ENCODE assay signal across 1 cellular context in the genomic region with DNA sequence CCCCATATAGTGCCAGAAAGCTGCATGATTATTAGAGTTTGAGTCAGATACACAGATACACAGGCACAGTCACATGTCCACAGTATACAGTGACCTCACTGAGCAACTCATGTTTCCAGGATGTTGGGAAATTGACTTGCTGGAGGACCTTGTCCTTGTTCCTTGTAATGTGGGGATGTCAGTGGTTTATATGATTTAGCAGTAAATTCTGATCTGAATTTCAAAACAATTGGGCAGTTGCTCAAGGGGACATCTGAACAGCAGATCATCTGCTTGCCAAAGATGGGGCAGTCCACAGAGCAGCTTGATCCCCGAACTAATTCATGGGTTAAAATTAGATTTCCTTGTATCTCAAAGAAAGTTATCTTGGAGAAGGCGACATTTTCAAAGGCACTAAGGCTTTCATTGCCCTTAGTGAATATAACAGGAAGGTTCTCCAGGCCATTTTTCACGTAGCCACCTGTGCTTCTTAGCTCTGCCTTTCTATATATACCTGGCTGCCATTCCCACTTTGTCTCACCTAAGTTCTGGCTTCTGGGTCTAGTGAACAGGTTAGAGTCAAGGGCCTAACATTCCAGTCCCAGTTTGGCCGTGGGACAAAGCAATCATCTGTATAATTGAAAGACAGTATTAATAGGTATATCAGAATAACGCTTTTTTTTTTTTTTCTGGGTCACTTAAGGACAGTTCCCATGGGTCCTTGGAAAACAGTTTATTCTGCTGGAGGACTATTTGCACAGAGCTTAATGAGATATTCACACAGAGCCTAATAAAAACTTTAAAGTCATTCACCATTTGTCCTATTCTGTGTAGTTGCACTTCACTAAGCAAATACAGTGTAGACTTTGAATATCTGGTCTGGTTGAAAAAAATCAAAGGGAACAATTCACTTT.
TF ChIP-seq lines count a peak whose summit lies in the region.

No MANE protein-coding gene starts in this region.

TF ChIP-seq in HepG2, 621 proteins besides CTCF, POLR2A, EP300 and RAD21 (continued from another document and continues in another):
- TF ChIP-seq IRF2 (CRISPR knock-in tag; IDR thresholded peaks at IDR 0.05) (peak; percentile 90), ZNF562 (CRISPR knock-in tag; IDR thresholded peaks at IDR 0.05; ENCODE audit: borderline replicate concordance) (no peak), FOXA3 (CRISPR knock-in tag; IDR thresholded peaks at IDR 0.05) (peak; percentile 78), ZNF234 (CRISPR knock-in tag; conservative IDR thresholded peaks at IDR 0.05) (no peak), TRIM24 (CRISPR knock-in tag; IDR thresholded peaks at IDR 0.05) (peak; percentile 51; the same call in 1 of the 2 replicates), RNF2 (conservative IDR thresholded peaks at IDR 0.05; ENCODE audit: low read depth) (peak; percentile 22; the same call in 1 of the 2 replicates), PITX1 (CRISPR knock-in tag; IDR thresholded peaks at IDR 0.05) (peak; percentile 80; the same call in 1 of the 2 replicates), ONECUT2 (CRISPR knock-in tag; IDR thresholded peaks at IDR 0.05) (0 out of 2 replicates have a peak, but pooled peaks have one; percentile 19), SALL2 (CRISPR knock-in tag; IDR thresholded peaks at IDR 0.05) (peak; percentile 67; the same call in 1 of the 2 replicates), MYNN (CRISPR knock-in tag; IDR thresholded peaks at IDR 0.05; ENCODE audit: low read depth) (no peak), ZNF136 (CRISPR knock-in tag; IDR thresholded peaks at IDR 0.05; ENCODE audit: low read depth) (no peak; the same call in 1 of the 2 replicates), ZNF747 (CRISPR knock-in tag; IDR thresholded peaks at IDR 0.05; ENCODE audit: borderline replicate concordance) (no peak), FOXA1 (IDR thresholded peaks at IDR 0.05) (no peak), FOXA1 (CRISPR knock-in tag; IDR thresholded peaks at IDR 0.05) (peak; percentile 80), ZNF790 (CRISPR knock-in tag; IDR thresholded peaks at IDR 0.05; ENCODE audit: borderline replicate concordance) (no peak), ETV5 (CRISPR knock-in tag; IDR thresholded peaks at IDR 0.05; ENCODE audit: borderline replicate concordance) (peak; percentile 90), HDAC1 (CRISPR knock-in tag; IDR thresholded peaks at IDR 0.05) (0 out of 2 replicates have a peak, but pooled peaks have one; percentile 41), ATAD3A (CRISPR knock-in tag; IDR thresholded peaks at IDR 0.05) (no peak), KMT2A (CRISPR knock-in tag; IDR thresholded peaks at IDR 0.05) (no peak; the same call in 1 of the 2 replicates), ZNF44 (CRISPR knock-in tag; IDR thresholded peaks at IDR 0.05) (no peak), SYNCRIP (IDR thresholded peaks at IDR 0.05; ENCODE audit: insufficient read depth, low read depth, low read length) (no peak), ZNF644 (CRISPR knock-in tag; IDR thresholded peaks at IDR 0.05; ENCODE audit: low read depth) (0 out of 2 replicates have a peak, but pooled peaks have one; percentile 46), SOX13 (IDR thresholded peaks at IDR 0.05) (0 out of 2 replicates have a peak, but pooled peaks have one; percentile 28), SOX13 (CRISPR knock-in tag; conservative IDR thresholded peaks at IDR 0.05 in 1 of 2, IDR thresholded peaks at IDR 0.05 in 1 of 2) (peak in 1 of 2 experiments; percentile 73; a peak in 2 of 4 replicates), ZNF607 (CRISPR knock-in tag; IDR thresholded peaks at IDR 0.05; ENCODE audit: borderline replicate concordance) (no peak; the same call in 1 of the 2 replicates), SRY (CRISPR knock-in tag; IDR thresholded peaks at IDR 0.05) (no peak), ZNF282 (IDR thresholded peaks at IDR 0.05; ENCODE audit: partially characterized antibody) (no peak), ZNF3 (CRISPR knock-in tag; IDR thresholded peaks at IDR 0.05) (no peak), NFE2 (CRISPR knock-in tag; IDR thresholded peaks at IDR 0.05) (no peak), ZNF878 (CRISPR knock-in tag; IDR thresholded peaks at IDR 0.05) (no peak; the same call in 1 of the 2 replicates), SMAD9 (CRISPR knock-in tag; IDR thresholded peaks at IDR 0.05) (no peak), SALL1 (CRISPR knock-in tag; IDR thresholded peaks at IDR 0.05) (peak; percentile 56; the same call in 1 of the 2 replicates), ATM (IDR thresholded peaks at IDR 0.05; ENCODE audit: borderline replicate concordance) (no peak), SETDB1 (CRISPR knock-in tag; IDR thresholded peaks at IDR 0.05; ENCODE audit: borderline replicate concordance) (no peak), MTA3 (CRISPR knock-in tag; IDR thresholded peaks at IDR 0.05) (no peak), RFX5 (IDR thresholded peaks at IDR 0.05; ENCODE audit: low read depth, low read length) (no peak), HOXA7 (CRISPR knock-in tag; IDR thresholded peaks at IDR 0.05) (no peak), ZNF605 (CRISPR knock-in tag; IDR thresholded peaks at IDR 0.05) (peak; percentile 96), YEATS4 (CRISPR knock-in tag; IDR thresholded peaks at IDR 0.05; ENCODE audit: borderline replicate concordance) (peak; percentile 49; the same call in 1 of the 2 replicates), ZFP82 (CRISPR knock-in tag; IDR thresholded peaks at IDR 0.05; ENCODE audit: borderline replicate concordance) (no peak), ZSCAN21 (CRISPR knock-in tag; IDR thresholded peaks at IDR 0.05; ENCODE audit: borderline replicate concordance) (peak; percentile 74; the same call in 1 of the 2 replicates), ZNF253 (CRISPR knock-in tag; IDR thresholded peaks at IDR 0.05; ENCODE audit: borderline replicate concordance) (no peak)
- TF ChIP-seq, protein P1, sequence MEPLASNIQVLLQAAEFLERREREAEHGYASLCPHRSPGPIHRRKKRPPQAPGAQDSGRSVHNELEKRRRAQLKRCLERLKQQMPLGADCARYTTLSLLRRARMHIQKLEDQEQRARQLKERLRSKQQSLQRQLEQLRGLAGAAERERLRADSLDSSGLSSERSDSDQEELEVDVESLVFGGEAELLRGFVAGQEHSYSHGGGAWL (CRISPR knock-in tag; IDR thresholded peaks at IDR 0.05): no peak
- TF ChIP-seq, protein P2, sequence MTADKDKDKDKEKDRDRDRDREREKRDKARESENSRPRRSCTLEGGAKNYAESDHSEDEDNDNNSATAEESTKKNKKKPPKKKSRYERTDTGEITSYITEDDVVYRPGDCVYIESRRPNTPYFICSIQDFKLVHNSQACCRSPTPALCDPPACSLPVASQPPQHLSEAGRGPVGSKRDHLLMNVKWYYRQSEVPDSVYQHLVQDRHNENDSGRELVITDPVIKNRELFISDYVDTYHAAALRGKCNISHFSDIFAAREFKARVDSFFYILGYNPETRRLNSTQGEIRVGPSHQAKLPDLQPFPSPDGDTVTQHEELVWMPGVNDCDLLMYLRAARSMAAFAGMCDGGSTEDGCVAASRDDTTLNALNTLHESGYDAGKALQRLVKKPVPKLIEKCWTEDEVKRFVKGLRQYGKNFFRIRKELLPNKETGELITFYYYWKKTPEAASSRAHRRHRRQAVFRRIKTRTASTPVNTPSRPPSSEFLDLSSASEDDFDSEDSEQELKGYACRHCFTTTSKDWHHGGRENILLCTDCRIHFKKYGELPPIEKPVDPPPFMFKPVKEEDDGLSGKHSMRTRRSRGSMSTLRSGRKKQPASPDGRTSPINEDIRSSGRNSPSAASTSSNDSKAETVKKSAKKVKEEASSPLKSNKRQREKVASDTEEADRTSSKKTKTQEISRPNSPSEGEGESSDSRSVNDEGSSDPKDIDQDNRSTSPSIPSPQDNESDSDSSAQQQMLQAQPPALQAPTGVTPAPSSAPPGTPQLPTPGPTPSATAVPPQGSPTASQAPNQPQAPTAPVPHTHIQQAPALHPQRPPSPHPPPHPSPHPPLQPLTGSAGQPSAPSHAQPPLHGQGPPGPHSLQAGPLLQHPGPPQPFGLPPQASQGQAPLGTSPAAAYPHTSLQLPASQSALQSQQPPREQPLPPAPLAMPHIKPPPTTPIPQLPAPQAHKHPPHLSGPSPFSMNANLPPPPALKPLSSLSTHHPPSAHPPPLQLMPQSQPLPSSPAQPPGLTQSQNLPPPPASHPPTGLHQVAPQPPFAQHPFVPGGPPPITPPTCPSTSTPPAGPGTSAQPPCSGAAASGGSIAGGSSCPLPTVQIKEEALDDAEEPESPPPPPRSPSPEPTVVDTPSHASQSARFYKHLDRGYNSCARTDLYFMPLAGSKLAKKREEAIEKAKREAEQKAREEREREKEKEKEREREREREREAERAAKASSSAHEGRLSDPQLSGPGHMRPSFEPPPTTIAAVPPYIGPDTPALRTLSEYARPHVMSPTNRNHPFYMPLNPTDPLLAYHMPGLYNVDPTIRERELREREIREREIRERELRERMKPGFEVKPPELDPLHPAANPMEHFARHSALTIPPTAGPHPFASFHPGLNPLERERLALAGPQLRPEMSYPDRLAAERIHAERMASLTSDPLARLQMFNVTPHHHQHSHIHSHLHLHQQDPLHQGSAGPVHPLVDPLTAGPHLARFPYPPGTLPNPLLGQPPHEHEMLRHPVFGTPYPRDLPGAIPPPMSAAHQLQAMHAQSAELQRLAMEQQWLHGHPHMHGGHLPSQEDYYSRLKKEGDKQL (CRISPR knock-in tag; IDR thresholded peaks at IDR 0.05; ENCODE audit: low read depth): 0 out of 2 replicates have a peak, but pooled peaks have one; percentile 37
- TF ChIP-seq, protein P3, sequence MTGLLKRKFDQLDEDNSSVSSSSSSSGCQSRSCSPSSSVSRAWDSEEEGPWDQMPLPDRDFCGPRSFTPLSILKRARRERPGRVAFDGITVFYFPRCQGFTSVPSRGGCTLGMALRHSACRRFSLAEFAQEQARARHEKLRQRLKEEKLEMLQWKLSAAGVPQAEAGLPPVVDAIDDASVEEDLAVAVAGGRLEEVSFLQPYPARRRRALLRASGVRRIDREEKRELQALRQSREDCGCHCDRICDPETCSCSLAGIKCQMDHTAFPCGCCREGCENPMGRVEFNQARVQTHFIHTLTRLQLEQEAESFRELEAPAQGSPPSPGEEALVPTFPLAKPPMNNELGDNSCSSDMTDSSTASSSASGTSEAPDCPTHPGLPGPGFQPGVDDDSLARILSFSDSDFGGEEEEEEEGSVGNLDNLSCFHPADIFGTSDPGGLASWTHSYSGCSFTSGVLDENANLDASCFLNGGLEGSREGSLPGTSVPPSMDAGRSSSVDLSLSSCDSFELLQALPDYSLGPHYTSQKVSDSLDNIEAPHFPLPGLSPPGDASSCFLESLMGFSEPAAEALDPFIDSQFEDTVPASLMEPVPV (CRISPR knock-in tag; IDR thresholded peaks at IDR 0.05): 0 out of 2 replicates have a peak, but pooled peaks have one; percentile 16
- TF ChIP-seq, protein P4, sequence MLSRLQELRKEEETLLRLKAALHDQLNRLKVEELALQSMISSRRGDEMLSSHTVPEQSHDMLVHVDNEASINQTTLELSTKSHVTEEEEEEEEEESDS (CRISPR knock-in tag; IDR thresholded peaks at IDR 0.05; ENCODE audit: borderline replicate concordance): peak; percentile 61; the same call in 1 of the 2 replicates
- TF ChIP-seq, protein P5, sequence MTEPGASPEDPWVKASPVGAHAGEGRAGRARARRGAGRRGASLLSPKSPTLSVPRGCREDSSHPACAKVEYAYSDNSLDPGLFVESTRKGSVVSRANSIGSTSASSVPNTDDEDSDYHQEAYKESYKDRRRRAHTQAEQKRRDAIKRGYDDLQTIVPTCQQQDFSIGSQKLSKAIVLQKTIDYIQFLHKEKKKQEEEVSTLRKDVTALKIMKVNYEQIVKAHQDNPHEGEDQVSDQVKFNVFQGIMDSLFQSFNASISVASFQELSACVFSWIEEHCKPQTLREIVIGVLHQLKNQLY (CRISPR knock-in tag; IDR thresholded peaks at IDR 0.05): 0 out of 2 replicates have a peak, but pooled peaks have one; percentile 34
- TF ChIP-seq, protein P6, sequence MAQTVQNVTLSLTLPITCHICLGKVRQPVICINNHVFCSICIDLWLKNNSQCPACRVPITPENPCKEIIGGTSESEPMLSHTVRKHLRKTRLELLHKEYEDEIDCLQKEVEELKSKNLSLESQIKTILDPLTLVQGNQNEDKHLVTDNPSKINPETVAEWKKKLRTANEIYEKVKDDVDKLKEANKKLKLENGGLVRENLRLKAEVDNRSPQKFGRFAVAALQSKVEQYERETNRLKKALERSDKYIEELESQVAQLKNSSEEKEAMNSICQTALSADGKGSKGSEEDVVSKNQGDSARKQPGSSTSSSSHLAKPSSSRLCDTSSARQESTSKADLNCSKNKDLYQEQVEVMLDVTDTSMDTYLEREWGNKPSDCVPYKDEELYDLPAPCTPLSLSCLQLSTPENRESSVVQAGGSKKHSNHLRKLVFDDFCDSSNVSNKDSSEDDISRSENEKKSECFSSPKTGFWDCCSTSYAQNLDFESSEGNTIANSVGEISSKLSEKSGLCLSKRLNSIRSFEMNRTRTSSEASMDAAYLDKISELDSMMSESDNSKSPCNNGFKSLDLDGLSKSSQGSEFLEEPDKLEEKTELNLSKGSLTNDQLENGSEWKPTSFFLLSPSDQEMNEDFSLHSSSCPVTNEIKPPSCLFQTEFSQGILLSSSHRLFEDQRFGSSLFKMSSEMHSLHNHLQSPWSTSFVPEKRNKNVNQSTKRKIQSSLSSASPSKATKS (CRISPR knock-in tag; IDR thresholded peaks at IDR 0.05): no peak
- TF ChIP-seq, protein P7, sequence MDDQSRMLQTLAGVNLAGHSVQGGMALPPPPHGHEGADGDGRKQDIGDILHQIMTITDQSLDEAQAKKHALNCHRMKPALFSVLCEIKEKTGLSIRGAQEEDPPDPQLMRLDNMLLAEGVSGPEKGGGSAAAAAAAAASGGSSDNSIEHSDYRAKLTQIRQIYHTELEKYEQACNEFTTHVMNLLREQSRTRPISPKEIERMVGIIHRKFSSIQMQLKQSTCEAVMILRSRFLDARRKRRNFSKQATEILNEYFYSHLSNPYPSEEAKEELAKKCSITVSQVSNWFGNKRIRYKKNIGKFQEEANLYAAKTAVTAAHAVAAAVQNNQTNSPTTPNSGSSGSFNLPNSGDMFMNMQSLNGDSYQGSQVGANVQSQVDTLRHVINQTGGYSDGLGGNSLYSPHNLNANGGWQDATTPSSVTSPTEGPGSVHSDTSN (CRISPR knock-in tag; IDR thresholded peaks at IDR 0.05; ENCODE audit: borderline replicate concordance): no peak
